ENCODE assay signal across 15 cellular contexts in genomic region chr3:158763421-158763820, GRCh38. TPM values are rescaled to one million over a fixed set of nuclear protein-coding genes. Genes with fewer than 3 reads are reported as not detected.
DNase-seq lines count a peak whose midpoint lies in the region; ATAC-seq and TF ChIP-seq lines count a peak whose summit lies in the region.
"Had no signal": no experiment of that assay in that cellular context is flagged by ENCODE, and none has a peak within 500 bp of the region (broad histone marks: within the 10 kb centered on the region; RNA-seq: fewer than 3 reads in every experiment).

No MANE protein-coding gene starts in this region.

- H3K27me3 ChIP-seq in esophagus muscularis mucosa (no peaks in the 10 kb centered on the region), gastrocnemius medialis (no peaks in the 10 kb centered on the region), uterus (no peaks in the 10 kb centered on the region)

- no peak overlapping the region for H3K27ac Mint-ChIP-seq in activated T-helper 1 cell treated with anti-CD3 and anti-CD28 coated beads, Interleukin-12 subunit alpha, Interleukin-12 subunit beta, Interleukin-2, Interleukin-4 antibody, amounts not matched to agents 30 ng/mL and 10 ng/mL and 1 ng/mL, durations not matched to agents 14 hours and 24 hours and 36 hours
- H3K27ac Mint-ChIP-seq: CD8-positive, alpha-beta memory T cell had no signal

- intact Hi-C loops in esophagus muscularis mucosa (cut with DNase I) = no loop called here
- intact Hi-C loops in gastrocnemius medialis (cut with DNase I; ENCODE audit: low total_unique reads) = no loop called here
- intact Hi-C loops in activated T-helper 1 cell treated with anti-CD3 and anti-CD28 coated beads, Interleukin-12 subunit alpha, Interleukin-12 subunit beta, Interleukin-2, Interleukin-4 antibody, amounts not matched to agents 30 ng/mL and 10 ng/mL and 1 ng/mL, durations not matched to agents 14 hours and 24 hours and 36 hours (cut with micrococcal nuclease) = no loop called here
- intact Hi-C loops in uterus (cut with DNase I; ENCODE audit: low total_unique reads) = no loop called here

- H3K4me1 ChIP-seq in esophagus muscularis mucosa (peaks cover 22 to 66% (median 52%) of the 10 kb centered on the region in 4 donors), gastrocnemius medialis (peaks cover 16 to 23% of the 10 kb centered on the region in 2 donors), uterus (peaks cover 4 to 10% of the 10 kb centered on the region in 2 donors)

- in situ Hi-C loops in G401 (cut with HindIII; ENCODE audit: low sequenced_read_pairs) (no loop called here), gastrocnemius medialis (cut with MboI; ENCODE audit: low sequenced_read_pairs in 4 of 4) (no loop called here)

- no peaks in the 10 kb centered on the region for H3K4me1 Mint-ChIP-seq in activated T-helper 1 cell treated with anti-CD3 and anti-CD28 coated beads, Interleukin-12 subunit alpha, Interleukin-12 subunit beta, Interleukin-2, Interleukin-4 antibody, amounts not matched to agents 30 ng/mL and 10 ng/mL and 1 ng/mL, durations not matched to agents 14 hours and 24 hours and 36 hours (ENCODE audit: low read depth)
- H3K4me1 Mint-ChIP-seq: CD8-positive, alpha-beta memory T cell had no signal

- H3K9me3 Mint-ChIP-seq in activated T-helper 1 cell treated with anti-CD3 and anti-CD28 coated beads, Interleukin-12 subunit alpha, Interleukin-12 subunit beta, Interleukin-2, Interleukin-4 antibody, amounts not matched to agents 30 ng/mL and 10 ng/mL and 1 ng/mL, durations not matched to agents 14 hours and 24 hours and 36 hours = no peaks in the 10 kb centered on the region
- H3K9me3 Mint-ChIP-seq: CD8-positive, alpha-beta memory T cell had no signal

- no peak for TF ChIP-seq EP300 in esophagus muscularis mucosa (IDR thresholded peaks at IDR 0.05)

- H3K36me3 ChIP-seq in esophagus muscularis mucosa (peaks cover 0 to 4% (median 0%) of the 10 kb centered on the region in 4 donors), gastrocnemius medialis (no peaks in the 10 kb centered on the region), uterus (no peaks in the 10 kb centered on the region)

- H3K9me3 ChIP-seq in esophagus muscularis mucosa (no peaks in the 10 kb centered on the region), gastrocnemius medialis (no peaks in the 10 kb centered on the region), uterus (no peaks in the 10 kb centered on the region)
- H3K9me3 ChIP-seq: A549, Caco-2 had no signal

- no peaks in the 10 kb centered on the region for H3K36me3 Mint-ChIP-seq in activated T-helper 1 cell treated with anti-CD3 and anti-CD28 coated beads, Interleukin-12 subunit alpha, Interleukin-12 subunit beta, Interleukin-2, Interleukin-4 antibody, amounts not matched to agents 30 ng/mL and 10 ng/mL and 1 ng/mL, durations not matched to agents 14 hours and 24 hours and 36 hours (ENCODE audit: low read depth)

- ATAC-seq in gastrocnemius medialis (no peak), GM19328 (IDR thresholded peaks at IDR 0.05; ENCODE audit: unreplicated experiment) (no peak)
- ATAC-seq: A549, K562 had no signal

- TF ChIP-seq CTCF in C4-2B (conservative IDR thresholded peaks at IDR 0.05) (no peak), esophagus muscularis mucosa (IDR thresholded peaks at IDR 0.05) (no peak), gastrocnemius medialis (IDR thresholded peaks at IDR 0.05 in 4 of 5, conservative IDR thresholded peaks at IDR 0.05 in 1 of 5) (no peak), uterus (IDR thresholded peaks at IDR 0.05) (no peak)

- no peak overlapping the region for H3K4me3 Mint-ChIP-seq in activated T-helper 1 cell treated with anti-CD3 and anti-CD28 coated beads, Interleukin-12 subunit alpha, Interleukin-12 subunit beta, Interleukin-2, Interleukin-4 antibody, amounts not matched to agents 30 ng/mL and 10 ng/mL and 1 ng/mL, durations not matched to agents 14 hours and 24 hours and 36 hours
- H3K4me3 Mint-ChIP-seq: CD8-positive, alpha-beta memory T cell had no signal

- TF ChIP-seq POLR2A in esophagus muscularis mucosa (IDR thresholded peaks at IDR 0.05; ENCODE audit: low read depth) = no peak
- TF ChIP-seq POLR2A in gastrocnemius medialis (IDR thresholded peaks at IDR 0.05) = no peak
- no peak for TF ChIP-seq POLR2A in uterus (IDR thresholded peaks at IDR 0.05)

- DNase-seq in G401 (ENCODE audit: low spot score) (peak; percentile 15), esophagus muscularis mucosa (ENCODE audit: extremely low spot score) (peak; percentile 21), gastrocnemius medialis (no peak), uterus (no peak)
- DNase-seq in activated T-helper 1 cell treated with anti-CD3 and anti-CD28 coated beads, Interleukin-12 subunit alpha, Interleukin-12 subunit beta, Interleukin-2, Interleukin-4 antibody, amounts not matched to agents 30 ng/mL and 10 ng/mL and 1 ng/mL, durations not matched to agents 14 hours and 24 hours and 36 hours (ENCODE audit: low spot score) = no peak
- DNase-seq: Caco-2; CD8-positive, alpha-beta memory T cell; GOT3; HCEC 1CT had no signal

- no peak overlapping the region for H3K4me3 ChIP-seq in esophagus muscularis mucosa
- H3K4me3 ChIP-seq in gastrocnemius medialis = no peak overlapping the region
- no peak overlapping the region for H3K4me3 ChIP-seq in uterus
- H3K4me3 ChIP-seq: A549, K562 had no signal

- 78% methylated on average over 2 of the region's 2 CpGs for WGBS in esophagus muscularis mucosa

- peaks cover 1% of the 10 kb centered on the region for H3K27me3 Mint-ChIP-seq in activated T-helper 1 cell treated with anti-CD3 and anti-CD28 coated beads, Interleukin-12 subunit alpha, Interleukin-12 subunit beta, Interleukin-2, Interleukin-4 antibody, amounts not matched to agents 30 ng/mL and 10 ng/mL and 1 ng/mL, durations not matched to agents 14 hours and 24 hours and 36 hours (ENCODE audit: insufficient read depth)
- H3K27me3 Mint-ChIP-seq: CD8-positive, alpha-beta memory T cell had no signal

- 0 out of 2 replicates have a peak overlapping the region, but pooled peaks have one; percentile 1 for H3K27ac ChIP-seq in C4-2B
- peak overlapping the region in 3 of 4 donors; percentile 25 to 49 (median 39) for H3K27ac ChIP-seq in esophagus muscularis mucosa (replicated peaks in 1 of 4)
- peak overlapping the region in 3 of 4 donors; percentile 8 to 49 (median 19) for H3K27ac ChIP-seq in gastrocnemius medialis
- H3K27ac ChIP-seq in uterus = no peak overlapping the region
- H3K27ac ChIP-seq: HL-60 had no signal

RNA-seq across cellular contexts. Expression of gene RARRES1, which starts 31.2 kb away (rescaled TPM):
- total RNA-seq in G401 (2014; rRNA removed; shearing (Covaris generic)) = not detected in 2 replicates
- total RNA-seq in esophagus muscularis mucosa = 10 to 100 TPM in 3 of 4 donors, 1 to 10 TPM in 1; 6.6 to 93.0 (median 29.8) TPM
- 10 to 100 TPM in 1 of 4 donors, 1 to 10 TPM in 3; 1.4 to 27.6 (median 4.4) TPM for total RNA-seq in gastrocnemius medialis
- total RNA-seq in activated T-helper 1 cell treated with anti-CD3 and anti-CD28 coated beads, Interleukin-12 subunit alpha, Interleukin-12 subunit beta, Interleukin-2, Interleukin-4 antibody, amounts not matched to agents 30 ng/mL and 10 ng/mL and 1 ng/mL, durations not matched to agents 14 hours and 24 hours and 36 hours = not detected in 2 replicates
- 100 to 1,000 TPM in 1 of 4 donors, 10 to 100 TPM in 3; 12.8 to 398 (median 50.5) TPM for total RNA-seq in uterus
- total RNA-seq: CD8-positive, alpha-beta memory T cell; Daoy; K562 had no signal

RNA-seq across cellular contexts. Expression of gene MFSD1, which starts 38.4 kb away (rescaled TPM):
- 42.5 and 58.7 TPM in 2 replicates for total RNA-seq in G401 (2014; rRNA removed; shearing (Covaris generic))
- total RNA-seq in esophagus muscularis mucosa (10 to 100 TPM; 45.7 to 74.9 (median 50.3) TPM), gastrocnemius medialis (10 to 100 TPM; 18.6 to 33.5 (median 25.2) TPM), uterus (100 to 1,000 TPM in 3 of 4 donors, 10 to 100 TPM in 1; 52.0 to 152 (median 104) TPM)
- 21.2 and 26.0 TPM in 2 replicates for total RNA-seq in activated T-helper 1 cell treated with anti-CD3 and anti-CD28 coated beads, Interleukin-12 subunit alpha, Interleukin-12 subunit beta, Interleukin-2, Interleukin-4 antibody, amounts not matched to agents 30 ng/mL and 10 ng/mL and 1 ng/mL, durations not matched to agents 14 hours and 24 hours and 36 hours

Comparison
In these comparisons a context has a peak if more than half of its experiments do, and no peak if none do; other contexts are left out.
1. H3K27ac ChIP-seq: peak in C4-2B (single experiment), esophagus muscularis mucosa (3 of 4) and gastrocnemius medialis (3 of 4); none in uterus (0 of 2).
2. DNase-seq: peak in G401 (single experiment) and esophagus muscularis mucosa (single experiment); none in gastrocnemius medialis (0 of 2), activated T-helper 1 cell treated with anti-CD3 and anti-CD28 coated beads, Interleukin-12 subunit alpha, Interleukin-12 subunit beta, Interleukin-2, Interleukin-4 antibody, amounts not matched to agents 30 ng/mL and 10 ng/mL and 1 ng/mL, durations not matched to agents 14 hours and 24 hours and 36 hours (single experiment) and uterus (0 of 2).